1 cellular context compared by ENCODE assay signal in the genomic region with DNA sequence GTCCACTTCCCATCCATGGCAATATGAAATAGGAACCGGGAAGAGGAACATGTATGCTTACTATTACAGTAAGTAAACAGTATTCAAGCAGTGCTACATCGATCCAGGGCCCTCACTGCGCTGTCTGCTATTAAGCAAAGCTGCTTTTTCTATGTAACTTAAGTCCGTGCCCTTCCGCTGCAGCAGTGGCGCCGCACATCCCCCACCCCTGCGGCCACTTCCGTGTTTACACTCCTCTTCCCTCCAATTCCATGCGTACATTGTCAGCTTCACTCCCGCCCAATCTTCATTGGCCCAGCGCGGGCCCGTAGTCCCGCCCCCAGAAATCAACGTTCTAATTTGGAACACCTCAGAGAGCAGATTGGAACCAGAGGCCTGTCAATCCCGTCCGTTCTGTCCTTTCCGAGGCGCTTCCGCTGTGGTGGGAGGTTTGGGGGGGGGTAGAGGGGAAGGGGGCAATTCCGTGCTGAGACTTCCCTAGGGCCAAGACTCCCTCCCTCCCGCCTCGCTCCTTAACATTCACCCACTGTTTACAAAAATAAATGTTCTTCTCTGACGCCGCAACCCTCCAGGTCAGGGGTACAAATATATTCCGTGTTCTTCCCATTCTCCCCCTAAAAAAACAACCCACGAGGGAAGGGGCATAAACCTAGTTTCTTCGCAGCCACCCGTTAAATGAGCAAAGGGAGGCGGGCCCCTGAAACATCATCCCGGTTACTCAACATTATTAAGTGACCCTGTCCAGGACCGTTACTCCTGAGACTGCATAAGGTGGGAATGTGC.
TF ChIP-seq lines count a peak whose summit lies in the region.

No MANE protein-coding gene starts in this region.

TF ChIP-seq in HepG2, 621 proteins besides CTCF, POLR2A, EP300 and RAD21 (continued from another document and continues in another):
- TF ChIP-seq, protein P1, sequence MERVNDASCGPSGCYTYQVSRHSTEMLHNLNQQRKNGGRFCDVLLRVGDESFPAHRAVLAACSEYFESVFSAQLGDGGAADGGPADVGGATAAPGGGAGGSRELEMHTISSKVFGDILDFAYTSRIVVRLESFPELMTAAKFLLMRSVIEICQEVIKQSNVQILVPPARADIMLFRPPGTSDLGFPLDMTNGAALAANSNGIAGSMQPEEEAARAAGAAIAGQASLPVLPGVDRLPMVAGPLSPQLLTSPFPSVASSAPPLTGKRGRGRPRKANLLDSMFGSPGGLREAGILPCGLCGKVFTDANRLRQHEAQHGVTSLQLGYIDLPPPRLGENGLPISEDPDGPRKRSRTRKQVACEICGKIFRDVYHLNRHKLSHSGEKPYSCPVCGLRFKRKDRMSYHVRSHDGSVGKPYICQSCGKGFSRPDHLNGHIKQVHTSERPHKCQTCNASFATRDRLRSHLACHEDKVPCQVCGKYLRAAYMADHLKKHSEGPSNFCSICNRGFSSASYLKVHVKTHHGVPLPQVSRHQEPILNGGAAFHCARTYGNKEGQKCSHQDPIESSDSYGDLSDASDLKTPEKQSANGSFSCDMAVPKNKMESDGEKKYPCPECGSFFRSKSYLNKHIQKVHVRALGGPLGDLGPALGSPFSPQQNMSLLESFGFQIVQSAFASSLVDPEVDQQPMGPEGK (CRISPR knock-in tag; IDR thresholded peaks at IDR 0.05): peak; percentile 64
- TF ChIP-seq ARID5B (CRISPR knock-in tag; IDR thresholded peaks at IDR 0.05) (peak; percentile 63), ZNF550 (CRISPR knock-in tag; IDR thresholded peaks at IDR 0.05; ENCODE audit: borderline replicate concordance) (no peak), SRF (IDR thresholded peaks at IDR 0.05; ENCODE audit: low read depth, low read length) (peak; percentile 90), ONECUT2 (CRISPR knock-in tag; IDR thresholded peaks at IDR 0.05) (peak; percentile 88), ZSCAN31 (CRISPR knock-in tag; IDR thresholded peaks at IDR 0.05; ENCODE audit: low read depth) (peak; percentile 52; the same call in 1 of the 2 replicates), BCL3 (CRISPR knock-in tag; IDR thresholded peaks at IDR 0.05) (no peak), RCOR2 (CRISPR knock-in tag; IDR thresholded peaks at IDR 0.05) (0 out of 2 replicates have a peak, but pooled peaks have one; percentile 13), TARDBP (CRISPR knock-in tag; IDR thresholded peaks at IDR 0.05) (no peak), ZNF567 (CRISPR knock-in tag; IDR thresholded peaks at IDR 0.05; ENCODE audit: borderline replicate concordance) (no peak), ZBTB7B (CRISPR knock-in tag; IDR thresholded peaks at IDR 0.05) (peak; percentile 35; the same call in 1 of the 2 replicates), HCFC1 (IDR thresholded peaks at IDR 0.05; ENCODE audit: low read depth, low read length) (peak; percentile 35; the same call in 1 of the 2 replicates), ZNF329 (CRISPR knock-in tag; IDR thresholded peaks at IDR 0.05; ENCODE audit: low read depth) (no peak), TFDP2 (CRISPR knock-in tag; IDR thresholded peaks at IDR 0.05) (peak; percentile 98), MXI1 (IDR thresholded peaks at IDR 0.05; ENCODE audit: borderline replicate concordance, low read depth, low read length) (peak; percentile 94; the same call in 2 of the 3 replicates), ZNF446 (CRISPR knock-in tag; IDR thresholded peaks at IDR 0.05) (no peak), ZBTB38 (CRISPR knock-in tag; IDR thresholded peaks at IDR 0.05) (peak; percentile 54; the same call in 1 of the 2 replicates), MED8 (CRISPR knock-in tag; IDR thresholded peaks at IDR 0.05; ENCODE audit: insufficient replicate concordance) (no peak), GABPB1 (CRISPR knock-in tag; IDR thresholded peaks at IDR 0.05) (peak; percentile 85), HDAC2 (CRISPR knock-in tag; IDR thresholded peaks at IDR 0.05) (peak; percentile 76), CEBPG (CRISPR knock-in tag; IDR thresholded peaks at IDR 0.05) (peak; percentile 42; the same call in 1 of the 2 replicates), MYC (CRISPR knock-in tag; IDR thresholded peaks at IDR 0.05; ENCODE audit: borderline replicate concordance) (peak; percentile 76; the same call in 1 of the 2 replicates), ZNF589 (CRISPR knock-in tag; conservative IDR thresholded peaks at IDR 0.05) (peak; percentile 39; the same call in 1 of the 2 replicates), GABPA (IDR thresholded peaks at IDR 0.05; ENCODE audit: low read depth, low read length) (peak; percentile 60), GABPA (CRISPR knock-in tag; IDR thresholded peaks at IDR 0.05; ENCODE audit: low read depth) (peak; percentile 91), LCORL (IDR thresholded peaks at IDR 0.05) (no peak), LCORL (CRISPR knock-in tag; IDR thresholded peaks at IDR 0.05) (peak; percentile 57; the same call in 1 of the 2 replicates), SMC3 (IDR thresholded peaks at IDR 0.05; ENCODE audit: low read length) (no peak), YEATS4 (CRISPR knock-in tag; IDR thresholded peaks at IDR 0.05; ENCODE audit: borderline replicate concordance) (peak; percentile 63; the same call in 1 of the 2 replicates), ATF3 (CRISPR knock-in tag; IDR thresholded peaks at IDR 0.05) (peak; percentile 41; the same call in 1 of the 2 replicates)
- TF ChIP-seq, protein P2, sequence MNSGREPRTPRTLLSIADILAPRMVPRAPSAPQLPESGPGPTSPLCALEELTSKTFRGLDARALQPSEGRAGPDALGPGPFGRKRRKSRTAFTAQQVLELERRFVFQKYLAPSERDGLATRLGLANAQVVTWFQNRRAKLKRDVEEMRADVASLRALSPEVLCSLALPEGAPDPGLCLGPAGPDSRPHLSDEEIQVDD (CRISPR knock-in tag; IDR thresholded peaks at IDR 0.05; ENCODE audit: borderline replicate concordance): no peak
- TF ChIP-seq, protein P3, sequence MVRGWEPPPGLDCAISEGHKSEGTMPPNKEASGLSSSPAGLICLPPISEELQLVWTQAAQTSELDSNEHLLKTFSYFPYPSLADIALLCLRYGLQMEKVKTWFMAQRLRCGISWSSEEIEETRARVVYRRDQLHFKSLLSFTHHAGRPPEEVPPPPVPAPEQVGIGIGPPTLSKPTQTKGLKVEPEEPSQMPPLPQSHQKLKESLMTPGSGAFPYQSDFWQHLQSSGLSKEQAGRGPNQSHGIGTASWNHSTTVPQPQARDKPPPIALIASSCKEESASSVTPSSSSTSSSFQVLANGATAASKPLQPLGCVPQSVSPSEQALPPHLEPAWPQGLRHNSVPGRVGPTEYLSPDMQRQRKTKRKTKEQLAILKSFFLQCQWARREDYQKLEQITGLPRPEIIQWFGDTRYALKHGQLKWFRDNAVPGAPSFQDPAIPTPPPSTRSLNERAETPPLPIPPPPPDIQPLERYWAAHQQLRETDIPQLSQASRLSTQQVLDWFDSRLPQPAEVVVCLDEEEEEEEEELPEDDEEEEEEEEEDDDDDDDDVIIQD (CRISPR knock-in tag; IDR thresholded peaks at IDR 0.05; ENCODE audit: low read depth): peak; percentile 82
- TF ChIP-seq, protein P4, sequence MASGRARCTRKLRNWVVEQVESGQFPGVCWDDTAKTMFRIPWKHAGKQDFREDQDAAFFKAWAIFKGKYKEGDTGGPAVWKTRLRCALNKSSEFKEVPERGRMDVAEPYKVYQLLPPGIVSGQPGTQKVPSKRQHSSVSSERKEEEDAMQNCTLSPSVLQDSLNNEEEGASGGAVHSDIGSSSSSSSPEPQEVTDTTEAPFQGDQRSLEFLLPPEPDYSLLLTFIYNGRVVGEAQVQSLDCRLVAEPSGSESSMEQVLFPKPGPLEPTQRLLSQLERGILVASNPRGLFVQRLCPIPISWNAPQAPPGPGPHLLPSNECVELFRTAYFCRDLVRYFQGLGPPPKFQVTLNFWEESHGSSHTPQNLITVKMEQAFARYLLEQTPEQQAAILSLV (CRISPR knock-in tag; IDR thresholded peaks at IDR 0.05; ENCODE audit: borderline replicate concordance): 0 out of 2 replicates have a peak, but pooled peaks have one; percentile 34
- TF ChIP-seq, protein P5, sequence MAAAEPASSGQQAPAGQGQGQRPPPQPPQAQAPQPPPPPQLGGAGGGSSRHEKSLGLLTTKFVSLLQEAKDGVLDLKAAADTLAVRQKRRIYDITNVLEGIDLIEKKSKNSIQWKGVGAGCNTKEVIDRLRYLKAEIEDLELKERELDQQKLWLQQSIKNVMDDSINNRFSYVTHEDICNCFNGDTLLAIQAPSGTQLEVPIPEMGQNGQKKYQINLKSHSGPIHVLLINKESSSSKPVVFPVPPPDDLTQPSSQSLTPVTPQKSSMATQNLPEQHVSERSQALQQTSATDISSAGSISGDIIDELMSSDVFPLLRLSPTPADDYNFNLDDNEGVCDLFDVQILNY (CRISPR knock-in tag; conservative IDR thresholded peaks at IDR 0.05): 0 out of 2 replicates have a peak, but pooled peaks have one; percentile 49
- TF ChIP-seq, protein P6, sequence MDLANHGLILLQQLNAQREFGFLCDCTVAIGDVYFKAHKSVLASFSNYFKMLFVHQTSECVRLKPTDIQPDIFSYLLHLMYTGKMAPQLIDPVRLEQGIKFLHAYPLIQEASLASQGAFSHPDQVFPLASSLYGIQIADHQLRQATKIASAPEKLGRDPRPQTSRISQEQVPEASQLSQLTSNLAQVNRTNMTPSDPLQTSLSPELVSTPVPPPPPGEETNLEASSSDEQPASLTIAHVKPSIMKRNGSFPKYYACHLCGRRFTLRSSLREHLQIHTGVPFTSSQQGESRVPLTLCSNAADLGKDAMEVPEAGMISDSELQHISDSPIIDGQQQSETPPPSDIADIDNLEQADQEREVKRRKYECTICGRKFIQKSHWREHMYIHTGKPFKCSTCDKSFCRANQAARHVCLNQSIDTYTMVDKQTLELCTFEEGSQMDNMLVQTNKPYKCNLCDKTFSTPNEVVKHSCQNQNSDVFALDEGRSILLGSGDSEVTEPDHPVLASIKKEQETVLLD (CRISPR knock-in tag; IDR thresholded peaks at IDR 0.05; ENCODE audit: low read depth): peak; percentile 62; the same call in 1 of the 2 replicates
- TF ChIP-seq, protein P7, sequence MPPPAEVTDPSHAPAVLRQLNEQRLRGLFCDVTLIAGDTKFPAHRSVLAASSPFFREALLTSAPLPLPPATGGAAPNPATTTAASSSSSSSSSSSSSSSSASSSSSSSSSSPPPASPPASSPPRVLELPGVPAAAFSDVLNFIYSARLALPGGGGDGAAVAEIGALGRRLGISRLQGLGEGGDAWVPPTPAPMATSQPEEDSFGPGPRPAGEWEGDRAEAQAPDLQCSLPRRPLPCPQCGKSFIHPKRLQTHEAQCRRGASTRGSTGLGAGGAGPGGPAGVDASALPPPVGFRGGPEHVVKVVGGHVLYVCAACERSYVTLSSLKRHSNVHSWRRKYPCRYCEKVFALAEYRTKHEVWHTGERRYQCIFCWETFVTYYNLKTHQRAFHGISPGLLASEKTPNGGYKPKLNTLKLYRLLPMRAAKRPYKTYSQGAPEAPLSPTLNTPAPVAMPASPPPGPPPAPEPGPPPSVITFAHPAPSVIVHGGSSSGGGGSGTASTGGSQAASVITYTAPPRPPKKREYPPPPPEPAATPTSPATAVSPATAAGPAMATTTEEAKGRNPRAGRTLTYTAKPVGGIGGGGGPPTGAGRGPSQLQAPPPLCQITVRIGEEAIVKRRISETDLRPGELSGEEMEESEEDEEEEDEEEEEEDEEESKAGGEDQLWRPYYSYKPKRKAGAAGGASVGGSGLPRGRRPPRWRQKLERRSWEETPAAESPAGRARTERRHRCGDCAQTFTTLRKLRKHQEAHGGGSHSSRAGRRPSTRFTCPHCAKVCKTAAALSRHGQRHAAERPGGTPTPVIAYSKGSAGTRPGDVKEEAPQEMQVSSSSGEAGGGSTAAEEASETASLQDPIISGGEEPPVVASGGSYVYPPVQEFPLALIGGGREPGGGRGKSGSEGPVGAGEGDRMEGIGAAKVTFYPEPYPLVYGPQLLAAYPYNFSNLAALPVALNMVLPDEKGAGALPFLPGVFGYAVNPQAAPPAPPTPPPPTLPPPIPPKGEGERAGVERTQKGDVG (CRISPR knock-in tag; IDR thresholded peaks at IDR 0.05; ENCODE audit: borderline replicate concordance): no peak
